9 cellular contexts compared by ENCODE assay signal in genomic region chr12:46160081-46160980, GRCh38.
DNase-seq lines count a peak whose midpoint lies in the region; ATAC-seq and TF ChIP-seq lines count a peak whose summit lies in the region.
"Had no signal": no experiment of that assay in that cellular context is flagged by ENCODE, and none has a peak within 500 bp of the region (broad histone marks: within the 10 kb centered on the region; RNA-seq: fewer than 3 reads in every experiment).

No MANE protein-coding gene starts in this region.

- in situ Hi-C loops in astrocyte of the spinal cord (cut with HindIII; ENCODE audit: low sequenced_read_pairs): no loop called here

- H3K4me3 ChIP-seq in AG04449 (ENCODE audit: low read depth, low read length) (no peak overlapping the region), astrocyte of the spinal cord (ENCODE audit: low read depth, low read length) (no peak overlapping the region)

- TF ChIP-seq CTCF in AG04449 (IDR thresholded peaks at IDR 0.05; ENCODE audit: insufficient read depth, low read length, missing control alignments): no peak
- TF ChIP-seq CTCF in astrocyte of the spinal cord (IDR thresholded peaks at IDR 0.05; ENCODE audit: low read depth, low read length): no peak

- H3K36me3 Mint-ChIP-seq in stimulated activated effector memory CD8-positive, alpha-beta T cell treated with anti-CD3 and anti-CD28 coated beads, Interleukin-12 subunit alpha, Interleukin-12 subunit beta, amount 100 ng/mL, for 72 hours: no peaks in the 10 kb centered on the region

- no peak for ATAC-seq in stimulated activated effector memory CD8-positive, alpha-beta T cell treated with anti-CD3 and anti-CD28 coated beads, Interleukin-12 subunit alpha, Interleukin-12 subunit beta, amount 100 ng/mL, for 72 hours
- no peak for ATAC-seq in GM18502 (IDR thresholded peaks at IDR 0.05; ENCODE audit: poor library complexity, unreplicated experiment)

- H3K9me3 Mint-ChIP-seq in stimulated activated effector memory CD8-positive, alpha-beta T cell treated with anti-CD3 and anti-CD28 coated beads, Interleukin-12 subunit alpha, Interleukin-12 subunit beta, amount 100 ng/mL, for 72 hours: peaks cover 7% of the 10 kb centered on the region

- POLR2A ChIA-PET in AG04449 (lab: Yijun Ruan, JAX): interaction anchor here (0.7 kb wide), 1 partner anchor 11 kb away, joined by 3 read pairs; no protein-coding TSS in a partner anchor

- CTCF ChIA-PET in AG04449 (lab: Yijun Ruan, JAX): interaction anchor here (1.6 kb wide), 1 partner anchor 9 kb away, joined by 4 read pairs; no protein-coding TSS in a partner anchor

- H3K4me1 Mint-ChIP-seq in stimulated activated effector memory CD8-positive, alpha-beta T cell treated with anti-CD3 and anti-CD28 coated beads, Interleukin-12 subunit alpha, Interleukin-12 subunit beta, amount 100 ng/mL, for 72 hours: no peaks in the 10 kb centered on the region

- no peak overlapping the region for H3K27ac Mint-ChIP-seq in stimulated activated effector memory CD8-positive, alpha-beta T cell treated with anti-CD3 and anti-CD28 coated beads, Interleukin-12 subunit alpha, Interleukin-12 subunit beta, amount 100 ng/mL, for 72 hours

- peak; percentile 63 for DNase-seq in AG04449 (ENCODE audit: low read depth, low spot score)
- peak; percentile 72 for DNase-seq in NCI-H128 (lab: John Stamatoyannopoulos, UW; ENCODE audit: unreplicated experiment)
- peak; percentile 85 for DNase-seq in astrocyte of the spinal cord (ENCODE audit: low read depth, low spot score)
- DNase-seq in medulla oblongata (ENCODE audit: extremely low spot score): peak; percentile 68
- no peak for DNase-seq in activated naive CD4-positive, alpha-beta T cell treated with anti-CD3 and anti-CD28 coated beads, Interleukin-2, amount 50 U/mL, for 16 hours
- DNase-seq in T-helper 1 cell: no peak
- no peak for DNase-seq in stimulated activated effector memory CD8-positive, alpha-beta T cell treated with anti-CD3 and anti-CD28 coated beads, Interleukin-12 subunit alpha, Interleukin-12 subunit beta, amount 100 ng/mL, for 72 hours (ENCODE audit: low spot score in 2 of 2)
- DNase-seq: CD4-positive, alpha-beta memory T cell had no signal

- H3K4me3 Mint-ChIP-seq in stimulated activated effector memory CD8-positive, alpha-beta T cell treated with anti-CD3 and anti-CD28 coated beads, Interleukin-12 subunit alpha, Interleukin-12 subunit beta, amount 100 ng/mL, for 72 hours: no peak overlapping the region
- H3K4me3 Mint-ChIP-seq: CD4-positive, alpha-beta memory T cell had no signal

Comparison
In these comparisons a context has a peak if more than half of its experiments do, and no peak if none do; other contexts are left out.
1. DNase-seq: peak in AG04449 (single experiment), NCI-H128 (single experiment), astrocyte of the spinal cord (single experiment) and medulla oblongata (single experiment); none in activated naive CD4-positive, alpha-beta T cell treated with anti-CD3 and anti-CD28 coated beads, Interleukin-2, amount 50 U/mL, for 16 hours (single experiment), T-helper 1 cell (0 of 5) and stimulated activated effector memory CD8-positive, alpha-beta T cell treated with anti-CD3 and anti-CD28 coated beads, Interleukin-12 subunit alpha, Interleukin-12 subunit beta, amount 100 ng/mL, for 72 hours (0 of 2).